In the genomic region with DNA sequence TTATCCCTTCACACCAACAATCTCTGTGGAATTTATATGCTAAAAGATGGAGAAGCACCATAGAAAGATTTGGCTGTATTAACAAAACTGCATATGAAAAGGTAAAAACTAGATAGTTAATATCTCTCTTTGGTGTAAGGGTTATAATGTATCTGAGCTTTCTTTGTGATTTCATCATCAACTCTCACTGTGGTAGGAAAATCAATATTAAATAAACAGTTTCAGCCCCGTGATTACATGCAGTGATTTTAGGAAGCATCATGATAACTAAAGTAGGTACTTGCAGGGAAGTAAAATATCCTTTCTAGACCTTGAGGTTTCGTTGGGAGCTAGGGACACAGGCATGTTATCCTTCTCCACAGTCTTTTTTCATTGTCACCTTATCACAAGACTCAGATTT, we compare ENCODE assay signal across 22 cellular contexts. TPM values are rescaled to one million over a fixed set of nuclear protein-coding genes. Genes with fewer than 3 reads are reported as not detected.
DNase-seq lines count a peak whose midpoint lies in the region; ATAC-seq, FAIRE-seq and TF ChIP-seq lines count a peak whose summit lies in the region.
"Had no signal": no experiment of that assay in that cellular context is flagged by ENCODE, and none has a peak within 500 bp of the region (broad histone marks: within the 10 kb centered on the region; RNA-seq: fewer than 3 reads in every experiment).

No MANE protein-coding gene starts in this region.

- peaks cover 53% of the 10 kb centered on the region for H3K4me1 Mint-ChIP-seq in MCF 10A (ENCODE audit: insufficient read depth, unreplicated experiment)
- peaks cover 74% of the 10 kb centered on the region for H3K4me1 Mint-ChIP-seq in activated CD8-positive, alpha-beta T cell treated with anti-CD3 and anti-CD28 coated beads, Interleukin-2, amount 10 ng/mL, durations not matched to agents 7 days and 5 days (ENCODE audit: low read depth)
- H3K4me1 Mint-ChIP-seq in stimulated activated naive CD8-positive, alpha-beta T cell treated with anti-CD3 and anti-CD28 coated beads, Interleukin-15, amount 100 ng/mL, for 72 hours, result peaks cover 71% of the 10 kb centered on the region

- H3K27ac ChIP-seq in breast epithelium, result no peak overlapping the region
- H3K27ac ChIP-seq in HepG2 (ENCODE audit: extremely low read length, insufficient read depth, low read length), result no peak overlapping the region
- H3K27ac ChIP-seq in PC-3 (ENCODE audit: low read length), result no peak overlapping the region
- H3K27ac ChIP-seq: esophagus muscularis mucosa, HL-60, left ventricle myocardium inferior, sigmoid colon had no signal

- H3K36me3 Mint-ChIP-seq in MCF 10A (ENCODE audit: insufficient read depth, unreplicated experiment), result peaks cover 4% of the 10 kb centered on the region
- H3K36me3 Mint-ChIP-seq in activated CD8-positive, alpha-beta T cell treated with anti-CD3 and anti-CD28 coated beads, Interleukin-2, amount 10 ng/mL, durations not matched to agents 7 days and 5 days (ENCODE audit: low read depth), result peaks cover 33% of the 10 kb centered on the region
- H3K36me3 Mint-ChIP-seq: WTC11 had no signal

- no peaks in the 10 kb centered on the region for H3K79me2 ChIP-seq in HepG2 (ENCODE audit: insufficient read depth, low read length)
- H3K79me2 ChIP-seq in PC-3 (ENCODE audit: low read length), result peaks cover 7% of the 10 kb centered on the region; the same call in 1 of the 2 replicates

- CTCF ChIA-PET in MCF 10A (lab: Yijun Ruan, JAX) (interaction anchor here (1.0 to 3.2 kb wide), 8 partner anchors 16 to 58 kb away, joined by 3 to 31 read pairs (median 4); no protein-coding TSS in a partner anchor), HepG2 (lab: Yijun Ruan, JAX; ENCODE audit: low intra/inter-chr PET ratio, low total read pairs) (no interaction called here), PC-3 (lab: Charles Lee) (no interaction called here)
- CTCF ChIA-PET in activated CD8-positive, alpha-beta T cell treated with anti-CD3 and anti-CD28 coated beads, Interleukin-2, amount 10 ng/mL, durations not matched to agents 7 days and 5 days (lab: Charles Lee), result interaction anchor here (0.7 to 3.3 kb wide), 6 partner anchors 17 to 1083 kb away, joined by 3 to 52 read pairs (median 6); no protein-coding TSS in a partner anchor

- H3K4me3 ChIP-seq in breast epithelium (no peak overlapping the region), HepG2 (replicated peaks in 1 of 3; ENCODE audit: insufficient read depth in 1 of 3, low read depth in 2 of 3, low read length in 3 of 3) (no peak overlapping the region), PC-3 (ENCODE audit: low read length) (no peak overlapping the region)
- H3K4me3 ChIP-seq: sigmoid colon had no signal

- no peaks in the 10 kb centered on the region for H3K9me3 ChIP-seq in breast epithelium
- H3K9me3 ChIP-seq in HepG2 (ENCODE audit: low read length), result no peaks in the 10 kb centered on the region
- H3K9me3 ChIP-seq in PC-3 (ENCODE audit: low read length), result no peaks in the 10 kb centered on the region
- H3K9me3 ChIP-seq: esophagus muscularis mucosa, left ventricle myocardium inferior, sigmoid colon had no signal

- TF ChIP-seq CTCF in MCF 10A (IDR thresholded peaks at IDR 0.05; ENCODE audit: unreplicated experiment), result no peak
- no peak for TF ChIP-seq CTCF in breast epithelium (IDR thresholded peaks at IDR 0.05)
- TF ChIP-seq CTCF in HepG2 (CRISPR knock-in tag; IDR thresholded peaks at IDR 0.05), result no peak
- no peak for TF ChIP-seq CTCF in PC-3 (conservative IDR thresholded peaks at IDR 0.05; ENCODE audit: low read depth, low read length)

- POLR2A ChIA-PET in MCF 10A (lab: Yijun Ruan, JAX) (interaction anchor here (0.8 to 4.5 kb wide), 13 partner anchors 10 to 601 kb away, joined by 3 to 134 read pairs (median 11); no protein-coding TSS in a partner anchor), HepG2 (lab: Yijun Ruan, JAX) (no interaction called here), PC-3 (lab: Charles Lee; ENCODE audit: unreplicated experiment) (interaction anchor here (0.6 kb wide), 1 partner anchor 19 kb away, joined by 4 read pairs; no protein-coding TSS in a partner anchor)
- POLR2A ChIA-PET in activated CD8-positive, alpha-beta T cell treated with anti-CD3 and anti-CD28 coated beads, Interleukin-2, amount 10 ng/mL, durations not matched to agents 7 days and 5 days (lab: Charles Lee), result no interaction called here

- H3K4me3 Mint-ChIP-seq in MCF 10A (ENCODE audit: unreplicated experiment), result peak overlapping the region; percentile 42
- peak overlapping the region; percentile 91 for H3K4me3 Mint-ChIP-seq in activated CD8-positive, alpha-beta T cell treated with anti-CD3 and anti-CD28 coated beads, Interleukin-2, amount 10 ng/mL, durations not matched to agents 7 days and 5 days
- peak overlapping the region; percentile 88 to 92 for H3K4me3 Mint-ChIP-seq in stimulated activated naive CD8-positive, alpha-beta T cell treated with anti-CD3 and anti-CD28 coated beads, Interleukin-15, amount 100 ng/mL, for 72 hours

- no peak for FAIRE-seq in HepG2 (lab: Jason Lieb, UNC)

- H3K9me2 ChIP-seq in PC-3 (replicated peaks; ENCODE audit: low read length), result no peaks in the 10 kb centered on the region

- H3K9ac ChIP-seq in HepG2 (ENCODE audit: insufficient read depth, low read depth, low read length) (no peak overlapping the region), PC-3 (ENCODE audit: low read length) (no peak overlapping the region)

- TF ChIP-seq EP300 in HepG2 (IDR thresholded peaks at IDR 0.05; ENCODE audit: low read depth in 2 of 2, low read length in 2 of 2), result no peak
- TF ChIP-seq EP300 in HepG2 (CRISPR knock-in tag; IDR thresholded peaks at IDR 0.05; ENCODE audit: borderline replicate concordance), result no peak

- TF ChIP-seq RAD21 in HepG2 (CRISPR knock-in tag; IDR thresholded peaks at IDR 0.05), result no peak

- intact Hi-C loops in MCF 10A (cut with micrococcal nuclease), result no loop called here
- intact Hi-C loops in breast epithelium (cut with DNase I; ENCODE audit: low total_unique reads), result no loop called here
- intact Hi-C loops in HepG2 (cut with micrococcal nuclease; ENCODE audit: unreplicated experiment), result no loop called here
- intact Hi-C loops in PC-3 (cut with micrococcal nuclease), result no loop called here

- no peaks in the 10 kb centered on the region for H3K27me3 ChIP-seq in breast epithelium
- H3K27me3 ChIP-seq in HepG2 (ENCODE audit: control insufficient read depth in 1 of 2, insufficient read depth in 2 of 2, low read length in 2 of 2), result peaks cover 3 to 37% of the 10 kb centered on the region in 2 experiments; a peak in 4 of 5 replicates
- 0 out of 2 replicates have a peak, but pooled peaks cover 4% of the 10 kb centered on the region for H3K27me3 ChIP-seq in PC-3 (ENCODE audit: low read length)
- H3K27me3 ChIP-seq: esophagus muscularis mucosa, sigmoid colon had no signal

- TF ChIP-seq POLR2A in breast epithelium (IDR thresholded peaks at IDR 0.05), result no peak
- no peak for TF ChIP-seq POLR2A in HepG2 (IDR thresholded peaks at IDR 0.05; ENCODE audit: insufficient read depth in 1 of 2, low read depth in 2 of 2, low read length in 2 of 2)

- no peaks in the 10 kb centered on the region for H3K27me3 Mint-ChIP-seq in MCF 10A (ENCODE audit: insufficient read depth, unreplicated experiment)
- H3K27me3 Mint-ChIP-seq in activated CD8-positive, alpha-beta T cell treated with anti-CD3 and anti-CD28 coated beads, Interleukin-2, amount 10 ng/mL, durations not matched to agents 7 days and 5 days (ENCODE audit: low read depth), result peaks cover 10% of the 10 kb centered on the region
- peaks cover 11% of the 10 kb centered on the region for H3K27me3 Mint-ChIP-seq in stimulated activated naive CD8-positive, alpha-beta T cell treated with anti-CD3 and anti-CD28 coated beads, Interleukin-15, amount 100 ng/mL, for 72 hours

- H3K4me2 ChIP-seq in HepG2 (ENCODE audit: low read depth, low read length), result no peak overlapping the region
- H3K4me2 ChIP-seq in PC-3 (ENCODE audit: low read length), result no peak overlapping the region

- BruUV-seq in MCF 10A (replicated peaks; lab: Mats Ljungman, UMichigan), result no TSS peak
- BruUV-seq in HepG2 (replicated peaks; lab: Mats Ljungman, UMichigan), result no TSS peak
- no TSS peak for BruUV-seq in PC-3 (replicated peaks; lab: Mats Ljungman, UMichigan)

- WGBS in HepG2 (ENCODE audit: low lambda C conversion rate), result 19% methylated on average over 2 of the region's 2 CpGs

- H2AFZ ChIP-seq in HepG2 (ENCODE audit: low read length) (no peak overlapping the region), PC-3 (ENCODE audit: low read length) (no peak overlapping the region)

- H4K20me1 ChIP-seq in HepG2 (ENCODE audit: insufficient read depth, low read length) (no peaks in the 10 kb centered on the region; the same call in 1 of the 2 replicates), PC-3 (ENCODE audit: low read length) (no peaks in the 10 kb centered on the region)

- no peak overlapping the region for H3K27ac Mint-ChIP-seq in MCF 10A (ENCODE audit: low read depth, unreplicated experiment)
- H3K27ac Mint-ChIP-seq in activated CD8-positive, alpha-beta T cell treated with anti-CD3 and anti-CD28 coated beads, Interleukin-2, amount 10 ng/mL, durations not matched to agents 7 days and 5 days, result peak overlapping the region; percentile 73
- no peak overlapping the region for H3K27ac Mint-ChIP-seq in stimulated activated naive CD8-positive, alpha-beta T cell treated with anti-CD3 and anti-CD28 coated beads, Interleukin-15, amount 100 ng/mL, for 72 hours
- H3K27ac Mint-ChIP-seq: WTC11 had no signal

- no peaks in the 10 kb centered on the region for H3F3A ChIP-seq in PC-3 (ENCODE audit: low read length, unreplicated experiment)

- H3K36me3 ChIP-seq in breast epithelium (no peaks in the 10 kb centered on the region), HepG2 (replicated peaks in 1 of 2; ENCODE audit: control insufficient read depth in 1 of 2, insufficient read depth in 2 of 2, low read length in 2 of 2) (no peaks in the 10 kb centered on the region), PC-3 (ENCODE audit: low read depth, low read length) (no peaks in the 10 kb centered on the region)
- H3K36me3 ChIP-seq: esophagus muscularis mucosa, left ventricle myocardium inferior, sigmoid colon had no signal

- no peaks in the 10 kb centered on the region for H3K9me3 Mint-ChIP-seq in MCF 10A (ENCODE audit: unreplicated experiment)
- no peaks in the 10 kb centered on the region for H3K9me3 Mint-ChIP-seq in activated CD8-positive, alpha-beta T cell treated with anti-CD3 and anti-CD28 coated beads, Interleukin-2, amount 10 ng/mL, durations not matched to agents 7 days and 5 days (ENCODE audit: insufficient read depth)
- H3K9me3 Mint-ChIP-seq in stimulated activated naive CD8-positive, alpha-beta T cell treated with anti-CD3 and anti-CD28 coated beads, Interleukin-15, amount 100 ng/mL, for 72 hours, result no peaks in the 10 kb centered on the region
- H3K9me3 Mint-ChIP-seq: WTC11 had no signal

- no peak for ATAC-seq in activated CD8-positive, alpha-beta T cell treated with anti-CD3 and anti-CD28 coated beads, Interleukin-2, amount 10 ng/mL, durations not matched to agents 7 days and 5 days
- ATAC-seq in HepG2 (no peak), PC-3 (no peak)
- no peak for ATAC-seq in stimulated activated naive CD8-positive, alpha-beta T cell treated with anti-CD3 and anti-CD28 coated beads, Interleukin-15, amount 100 ng/mL, for 72 hours
- ATAC-seq: HCT116, WTC11 had no signal

- H3K4me1 ChIP-seq in breast epithelium (no peaks in the 10 kb centered on the region), HepG2 (ENCODE audit: insufficient read depth, low read length) (no peaks in the 10 kb centered on the region; the same call in 1 of the 2 replicates), PC-3 (ENCODE audit: insufficient read depth, low read length) (no peaks in the 10 kb centered on the region)

- in situ Hi-C loops in HepG2 (cut with HindIII; ENCODE audit: extremely low pct_ligation_motif_present, low pct_unique_long_range_greater_than_20kb), result no loop called here

- DNase-seq in MCF 10A (ENCODE audit: unreplicated experiment), result no peak
- no peak for DNase-seq in breast epithelium (ENCODE audit: low spot score in 2 of 2)
- DNase-seq in activated CD8-positive, alpha-beta T cell treated with anti-CD3 and anti-CD28 coated beads, Interleukin-2, amount 10 ng/mL, durations not matched to agents 7 days and 5 days, result no peak
- no peak for DNase-seq in HepG2 (ENCODE audit: low spot score)
- DNase-seq in stimulated activated naive CD8-positive, alpha-beta T cell treated with anti-CD3 and anti-CD28 coated beads, Interleukin-15, amount 100 ng/mL, for 72 hours, result no peak
- DNase-seq in activated CD4-positive, CD25-positive, alpha-beta regulatory T cell (lab: John Stamatoyannopoulos, UW), result no peak
- DNase-seq in Ammon's horn (ENCODE audit: low spot score), result no peak
- DNase-seq in PC-3, result no peak
- DNase-seq: activated CD8-positive, alpha-beta memory T cell treated with anti-CD3 and anti-CD28 coated beads, Interleukin-2, amount 50 U/mL, for 4 hours; central memory CD4-positive, alpha-beta T cell; DMS 273 treated with DMSO at 0.1 percent for 48 hours; GDM1; left ventricle myocardium inferior; NCI-H1048; NCI-H2081 treated with DMSO at 0.1 percent for 48 hours; NCI-H524; SHP77 treated with DMSO at 0.1 percent for 48 hours; sigmoid colon had no signal

RNA-seq across cellular contexts. Expression of gene BMAL1, which starts 2.7 kb away (rescaled TPM):
- 71.6 and 88.4 TPM in 2 replicates for total RNA-seq in MCF 10A (2022)
- total RNA-seq in breast epithelium, result 10 to 100 TPM; 42.0 to 57.5 (median 48.8) TPM
- total RNA-seq in activated CD8-positive, alpha-beta T cell treated with anti-CD3 and anti-CD28 coated beads, Interleukin-2, amount 10 ng/mL, durations not matched to agents 7 days and 5 days, result 10 to 100 TPM; 41.1 to 53.5 TPM
- total RNA-seq in HepG2 (2016; rRNA removed; fragmentation: Illumina TruSeq; extraction: Trizol), result 4.8 and 5.0 TPM in 2 replicates
- total RNA-seq in HepG2 (2016; cell fraction: cytosol; rRNA removed; fragmentation: Illumina TruSeq; extraction: Trizol; ENCODE audit: low read depth), result 1.9 and 3.3 TPM in 2 replicates
- 4.8 and 5.5 TPM in 2 replicates for total RNA-seq in HepG2 (2016; cell fraction: insoluble cytoplasmic fraction; rRNA removed; fragmentation: Illumina TruSeq; extraction: Trizol)
- 5.3 and 5.5 TPM in 2 replicates for total RNA-seq in HepG2 (2016; cell fraction: membrane; rRNA removed; fragmentation: Illumina TruSeq; extraction: Trizol)
- total RNA-seq in HepG2 (2016; cell fraction: nucleus; rRNA removed; fragmentation: Illumina TruSeq; extraction: Trizol), result 5.3 and 7.6 TPM in 2 replicates
- 3.3 and 4.5 TPM in 2 replicates for polyA plus RNA-seq in HepG2 (2011; rRNA removed)
- polyA plus RNA-seq in HepG2 (2011; cell fraction: cytosol; rRNA removed), result 2.1 and 2.8 TPM in 2 replicates
- 4.7 and 5.0 TPM in 2 replicates for polyA plus RNA-seq in HepG2 (2011; cell fraction: nucleus; rRNA removed)
- polyA plus RNA-seq in HepG2 (2012), result 5.6 and 6.9 TPM in 2 replicates
- polyA plus RNA-seq in HepG2 (2016; cell fraction: cytosol; fragmentation: Illumina TruSeq; extraction: Trizol; ENCODE audit: low read depth), result 1.5 and 2.8 TPM in 2 replicates
- 3.8 and 4.8 TPM in 2 replicates for polyA plus RNA-seq in HepG2 (2016; cell fraction: insoluble cytoplasmic fraction; fragmentation: Illumina TruSeq; extraction: Trizol; ENCODE audit: low read depth)
- polyA plus RNA-seq in HepG2 (2016; cell fraction: membrane; fragmentation: Illumina TruSeq; extraction: Trizol; ENCODE audit: low read depth), result 3.2 and 5.1 TPM in 2 replicates
- polyA plus RNA-seq in HepG2 (2016; cell fraction: nucleus; fragmentation: Illumina TruSeq; extraction: Trizol; ENCODE audit: insufficient read depth, low read depth), result 5.1 and 8.2 TPM in 2 replicates
- polyA minus RNA-seq in HepG2 (2011; rRNA and poly(A)+ RNA removed; ENCODE audit: low replicate concordance), result 5.9 and 21.3 TPM in 2 replicates
- polyA minus RNA-seq in HepG2 (2011; cell fraction: cytosol; rRNA and poly(A)+ RNA removed), result 3.9 and 8.9 TPM in 2 replicates
- 9.0 and 14.3 TPM in 2 replicates for polyA minus RNA-seq in HepG2 (2011; cell fraction: nucleus; rRNA and poly(A)+ RNA removed)
- 4.7 and 10.9 TPM in 2 replicates for total RNA-seq in PC-3 (2014; rRNA removed)

Comparison
In these comparisons a context has a peak if more than half of its experiments do, and no peak if none do; other contexts are left out.
1. CTCF ChIA-PET loops: an anchor here in MCF 10A (1.0 to 3.2 kb wide) and activated CD8-positive, alpha-beta T cell treated with anti-CD3 and anti-CD28 coated beads, Interleukin-2, amount 10 ng/mL, durations not matched to agents 7 days and 5 days (0.7 to 3.3 kb wide); none called in HepG2 and PC-3.
2. POLR2A ChIA-PET loops: an anchor here in MCF 10A (0.8 to 4.5 kb wide) and PC-3 (0.6 kb wide); none called in activated CD8-positive, alpha-beta T cell treated with anti-CD3 and anti-CD28 coated beads, Interleukin-2, amount 10 ng/mL, durations not matched to agents 7 days and 5 days and HepG2.